8 cellular contexts compared by ENCODE assay signal in genomic region chr10:6136215-6137201, GRCh38. TPM values are rescaled to one million over a fixed set of nuclear protein-coding genes. Genes with fewer than 3 reads are reported as not detected.
DNase-seq lines count a peak whose midpoint lies in the region; ATAC-seq, FAIRE-seq and TF ChIP-seq lines count a peak whose summit lies in the region.

No MANE protein-coding gene starts in this region.

- H3K9me3 ChIP-seq in effector memory CD4-positive, alpha-beta T cell (ENCODE audit: control insufficient read depth, low read length), result no peaks in the 10 kb centered on the region
- H3K9me3 ChIP-seq in HAP-1, result no peaks in the 10 kb centered on the region

- no peak overlapping the region for H3K4me3 ChIP-seq in effector memory CD4-positive, alpha-beta T cell (ENCODE audit: insufficient read depth, low read depth, low read length, poor library complexity, severe bottlenecking)
- H3K4me3 ChIP-seq in HAP-1, result no peak overlapping the region

- no peaks in the 10 kb centered on the region for H3K27me3 ChIP-seq in effector memory CD4-positive, alpha-beta T cell (replicated peaks; ENCODE audit: control insufficient read depth, insufficient read depth, low read length, poor library complexity, severe bottlenecking)
- H3K27me3 ChIP-seq in HAP-1 (ENCODE audit: low read depth), result peaks cover 7% of the 10 kb centered on the region

- H3K36me3 ChIP-seq in effector memory CD4-positive, alpha-beta T cell (ENCODE audit: control insufficient read depth, insufficient read depth, low read length), result no peaks in the 10 kb centered on the region
- H3K36me3 ChIP-seq in HAP-1 (replicated peaks), result no peaks in the 10 kb centered on the region

- peak; percentile 49 for ATAC-seq in GM21723 (IDR thresholded peaks at IDR 0.05; ENCODE audit: unreplicated experiment)

- peak overlapping the region; percentile 36 for H3K27ac ChIP-seq in effector memory CD4-positive, alpha-beta T cell (ENCODE audit: insufficient read depth, low read length, poor library complexity, severe bottlenecking)

- DNase-seq in EH (ENCODE audit: low read depth) (peak; percentile 85), RPMI7951 (ENCODE audit: low read depth) (peak; percentile 82), H54 (ENCODE audit: insufficient read length, low spot score) (no peak), iPS-NIHi7 (ENCODE audit: extremely low spot score) (no peak), OCI-M1 (lab: John Stamatoyannopoulos, UW) (no peak), HAP-1 (ENCODE audit: low spot score in 2 of 2) (no peak)
- no peak for DNase-seq in effector memory CD4-positive, alpha-beta T cell

- FAIRE-seq in H54 (lab: Jason Lieb, UNC), result no peak

- peaks cover 41% of the 10 kb centered on the region for H3K4me1 ChIP-seq in effector memory CD4-positive, alpha-beta T cell (ENCODE audit: control insufficient read depth, insufficient read depth, low read length, poor library complexity, severe bottlenecking)
- no peaks in the 10 kb centered on the region for H3K4me1 ChIP-seq in HAP-1

- no peak for TF ChIP-seq POLR2A in H54 (IDR thresholded peaks at IDR 0.05; ENCODE audit: low read depth, low read length)

- in situ Hi-C loops in HAP-1 (cut with MboI; ENCODE audit: low sequenced_read_pairs), result no loop called here

RNA-seq across cellular contexts. Expression of gene RBM17, which starts 47.7 kb away (rescaled TPM):
- 39.4 and 40.2 TPM in 2 replicates for total RNA-seq in RPMI7951 (2014; rRNA removed; shearing (Covaris generic))

Comparison
In these comparisons a context has a peak if more than half of its experiments do, and no peak if none do; other contexts are left out.
1. DNase-seq: peak in EH (single experiment) and RPMI7951 (single experiment); none in effector memory CD4-positive, alpha-beta T cell (0 of 3), H54 (single experiment), iPS-NIHi7 (single experiment), OCI-M1 (single experiment) and HAP-1 (0 of 2).